ENCODE assay signal across 13 cellular contexts in the genomic region with DNA sequence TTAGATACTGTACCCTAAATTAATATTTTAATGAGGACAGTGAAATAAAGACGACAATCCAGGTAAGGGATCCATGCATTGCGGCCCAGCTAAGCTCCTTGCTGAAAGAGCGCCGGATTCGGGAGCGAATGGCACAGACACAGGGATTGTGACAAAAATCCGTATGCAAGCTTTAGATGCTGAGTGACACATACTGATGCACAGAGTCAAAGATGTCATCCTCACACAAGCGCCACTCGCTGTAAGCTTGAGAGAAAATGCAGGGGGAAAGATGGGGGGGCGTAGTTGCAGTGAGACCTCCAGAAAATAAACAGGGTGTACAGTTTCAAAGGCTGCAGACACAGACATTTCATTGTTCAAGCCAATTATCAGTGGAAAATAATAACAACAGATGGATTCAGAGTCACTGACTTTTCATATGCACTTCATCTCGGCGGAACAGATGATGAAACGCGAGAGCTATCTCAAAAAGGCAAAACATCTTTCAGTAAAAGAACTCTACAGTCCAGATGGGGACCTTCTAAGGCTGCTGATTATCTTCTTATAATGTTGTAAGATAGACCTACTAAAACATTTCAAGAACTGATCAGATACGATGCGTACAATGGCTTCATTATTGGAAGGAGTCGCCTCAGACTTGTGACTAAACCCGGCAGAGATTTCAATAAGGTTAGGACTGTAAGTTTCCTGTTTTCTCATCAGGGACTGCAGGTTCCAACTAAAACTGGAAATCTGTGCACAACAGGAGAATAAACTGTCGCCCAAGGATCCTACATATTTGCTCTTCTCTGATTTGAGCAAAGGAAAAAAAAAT.
DNase-seq lines count a peak whose midpoint lies in the region; ATAC-seq and TF ChIP-seq lines count a peak whose summit lies in the region.
"Had no signal": no experiment of that assay in that cellular context is flagged by ENCODE, and none has a peak within 500 bp of the region (broad histone marks: within the 10 kb centered on the region; RNA-seq: fewer than 3 reads in every experiment).

No MANE protein-coding gene starts in this region.

- H3K4me1 Mint-ChIP-seq in activated T-cell treated with anti-CD3 and anti-CD28 coated beads, Interleukin-2, amount 50 U/mL, for 72 hours (ENCODE audit: low read depth), result peaks cover 95% of the 10 kb centered on the region

- peak overlapping the region; percentile 4 for H3K4me2 ChIP-seq in fibroblast of lung (ENCODE audit: extremely low read depth, insufficient read depth, low read length)

- H3K4me1 ChIP-seq in fibroblast of lung (ENCODE audit: control insufficient read depth, extremely low read depth, insufficient read depth, low read length), result no peaks in the 10 kb centered on the region
- H3K4me1 ChIP-seq in ascending aorta, result peaks cover 0 to 21% of the 10 kb centered on the region in 2 donors

- no peaks in the 10 kb centered on the region for H3K79me2 ChIP-seq in fibroblast of lung (ENCODE audit: control insufficient read depth, insufficient read depth, low read length)

- H3K9ac ChIP-seq in fibroblast of lung (ENCODE audit: insufficient read depth, low read length), result no peak overlapping the region

- DNase-seq in activated T-cell treated with anti-CD3 and anti-CD28 coated beads, Interleukin-2, amount 50 U/mL, for 72 hours, result no peak
- no peak for DNase-seq in activated T-cell treated with anti-CD3 and anti-CD28 coated beads, Interleukin-2, amount 50 U/mL, for 48 hours
- peak; percentile 80 for DNase-seq in SK-MEL-5 (ENCODE audit: low read depth, low spot score)
- peak in 1 of 2 donors; percentile 52 for DNase-seq in fibroblast of lung (ENCODE audit: low read depth in 2 of 2)
- peak; percentile 70 for DNase-seq in putamen (ENCODE audit: low spot score)
- DNase-seq in NCI-H146 (lab: John Stamatoyannopoulos, UW), result no peak
- DNase-seq in ascending aorta (ENCODE audit: low spot score in 2 of 2), result no peak
- DNase-seq: activated CD8-positive, alpha-beta memory T cell treated with anti-CD3 and anti-CD28 coated beads, Interleukin-2, amount 50 U/mL, for 4 hours; NCI-H1048; right cardiac atrium; tibial artery had no signal

- H3K27me3 ChIP-seq in fibroblast of lung (ENCODE audit: control insufficient read depth, insufficient read depth, low read length) (no peaks in the 10 kb centered on the region), ascending aorta (no peaks in the 10 kb centered on the region)
- H3K27me3 ChIP-seq: tibial artery had no signal

- no peaks in the 10 kb centered on the region for H3K9me3 Mint-ChIP-seq in activated T-cell treated with anti-CD3 and anti-CD28 coated beads, Interleukin-2, amount 50 U/mL, for 72 hours

- intact Hi-C loops in ascending aorta (cut with DNase I), result loop anchor here (5.0 to 10.0 kb wide), 5 partner anchors 133 to 776 kb away; no protein-coding TSS in a partner anchor

- ATAC-seq in activated T-cell treated with anti-CD3 and anti-CD28 coated beads, Interleukin-2, amount 50 U/mL, for 72 hours (replicated peaks in 1 of 2), result peak in 1 of 2 donors; percentile 10
- ATAC-seq in GM19023 (IDR thresholded peaks at IDR 0.05; ENCODE audit: unreplicated experiment), result no peak

- peak overlapping the region; percentile 8 for H3K27ac Mint-ChIP-seq in activated T-cell treated with anti-CD3 and anti-CD28 coated beads, Interleukin-2, amount 50 U/mL, for 72 hours

- no peak for TF ChIP-seq CTCF in fibroblast of lung (conservative IDR thresholded peaks at IDR 0.05 in 1 of 2, IDR thresholded peaks at IDR 0.05 in 1 of 2; ENCODE audit: low read depth in 1 of 2, low read length in 2 of 2)
- TF ChIP-seq CTCF in ascending aorta (IDR thresholded peaks at IDR 0.05), result no peak

- peaks cover 1 to 5% of the 10 kb centered on the region in 2 donors for H3K36me3 Mint-ChIP-seq in activated T-cell treated with anti-CD3 and anti-CD28 coated beads, Interleukin-2, amount 50 U/mL, for 72 hours (ENCODE audit: insufficient read depth in 2 of 2)

- H3K36me3 ChIP-seq in fibroblast of lung (ENCODE audit: control insufficient read depth, insufficient read depth, low read length) (no peaks in the 10 kb centered on the region), ascending aorta (no peaks in the 10 kb centered on the region)
- H3K36me3 ChIP-seq: tibial artery had no signal

- H3K27me3 Mint-ChIP-seq in activated T-cell treated with anti-CD3 and anti-CD28 coated beads, Interleukin-2, amount 50 U/mL, for 72 hours (ENCODE audit: low read depth), result no peaks in the 10 kb centered on the region

- in situ Hi-C loops in SK-MEL-5 (cut with HindIII; ENCODE audit: low pct_unique_long_range_greater_than_20kb, low sequenced_read_pairs), result no loop called here

- peak overlapping the region; percentile 68 to 70 for H3K4me3 Mint-ChIP-seq in activated T-cell treated with anti-CD3 and anti-CD28 coated beads, Interleukin-2, amount 50 U/mL, for 72 hours

- no peak overlapping the region for H3K27ac ChIP-seq in fibroblast of lung (ENCODE audit: insufficient read depth, low read length)
- H3K27ac ChIP-seq in ascending aorta, result no peak overlapping the region
- H3K27ac ChIP-seq: tibial artery had no signal

- H3K4me3 ChIP-seq in fibroblast of lung (replicated peaks in 1 of 4; ENCODE audit: control extremely low read depth in 1 of 4, insufficient read depth in 1 of 4, low read depth in 3 of 4, low read length in 4 of 4) (peak overlapping the region in 1 of 4 experiments; percentile 31), ascending aorta (no peak overlapping the region)
- H3K4me3 ChIP-seq: lung, tibial artery had no signal

- no peaks in the 10 kb centered on the region for H4K20me1 ChIP-seq in fibroblast of lung (ENCODE audit: control insufficient read depth, extremely low read depth, insufficient read depth, low read length)

- no peaks in the 10 kb centered on the region for H3K9me3 ChIP-seq in fibroblast of lung (ENCODE audit: control insufficient read depth, insufficient read depth, low read depth, low read length)
- no peaks in the 10 kb centered on the region for H3K9me3 ChIP-seq in ascending aorta
- H3K9me3 ChIP-seq: tibial artery had no signal

- no peak overlapping the region for H2AFZ ChIP-seq in fibroblast of lung (ENCODE audit: low read length)

Comparison
In these comparisons a context has a peak if more than half of its experiments do, and no peak if none do; other contexts are left out.
1. DNase-seq: peak in SK-MEL-5 (single experiment) and putamen (single experiment); none in activated T-cell treated with anti-CD3 and anti-CD28 coated beads, Interleukin-2, amount 50 U/mL, for 72 hours (0 of 2), activated T-cell treated with anti-CD3 and anti-CD28 coated beads, Interleukin-2, amount 50 U/mL, for 48 hours (0 of 2), NCI-H146 (single experiment) and ascending aorta (0 of 2).